In the genomic region with DNA sequence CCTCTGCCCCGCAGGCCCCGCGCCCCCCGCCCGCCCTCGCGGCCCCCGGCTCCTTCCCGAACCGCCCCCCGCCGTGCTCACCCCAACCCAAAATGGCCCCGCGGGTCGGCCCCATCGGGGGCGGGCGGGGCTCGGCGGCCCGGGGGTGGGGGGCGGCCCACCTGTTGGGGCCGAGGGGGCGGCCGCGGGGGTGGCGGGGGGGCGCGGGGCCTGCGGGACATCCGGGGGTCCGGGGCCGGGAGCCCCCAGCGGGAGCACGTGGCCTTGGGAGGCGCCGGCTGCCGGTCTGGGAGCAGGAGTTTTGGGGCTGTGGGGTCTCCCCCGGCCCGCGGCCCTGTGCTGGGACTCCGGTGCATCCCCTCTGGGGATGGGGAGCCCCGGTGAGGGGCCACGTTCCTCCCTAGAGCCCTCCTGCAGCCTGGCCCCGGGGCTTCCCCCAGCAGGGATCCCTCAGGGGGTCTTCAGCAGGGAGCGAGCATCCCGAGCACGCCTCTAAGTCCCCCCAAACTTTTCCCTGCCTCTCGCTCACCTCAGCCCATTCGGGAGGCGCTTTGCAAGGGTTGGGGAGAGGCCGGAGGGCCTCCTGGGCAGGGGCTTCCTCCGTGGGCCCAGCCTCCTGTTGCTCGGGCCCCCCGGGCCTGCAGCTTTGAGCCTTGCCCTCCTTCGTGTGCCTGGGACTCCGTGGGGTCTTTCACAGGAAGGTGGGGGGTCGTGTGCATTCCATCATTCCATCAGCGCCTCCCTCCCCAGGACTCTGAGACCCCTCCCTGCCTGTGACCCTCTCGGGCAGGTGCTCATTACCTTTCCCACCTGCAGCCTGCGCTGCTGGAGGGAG, we compare ENCODE assay signal across 8 cellular contexts. TPM values are rescaled to one million over a fixed set of nuclear protein-coding genes. Genes with fewer than 3 reads are reported as not detected.
DNase-seq lines count a peak whose midpoint lies in the region; ATAC-seq, FAIRE-seq and TF ChIP-seq lines count a peak whose summit lies in the region.

No MANE protein-coding gene starts in this region.

- no peaks in the 10 kb centered on the region for H3K9me3 Mint-ChIP-seq in memory B cell

- TF ChIP-seq CTCF in AG04450 (IDR thresholded peaks at IDR 0.05; ENCODE audit: low read depth, low read length) = no peak
- no peak for TF ChIP-seq CTCF in K562 (IDR thresholded peaks at IDR 0.05 in 2 of 3, conservative IDR thresholded peaks at IDR 0.05 in 1 of 3; ENCODE audit: insufficient read depth in 2 of 3, low read depth in 1 of 3, low read length in 3 of 3)
- TF ChIP-seq CTCF in upper lobe of right lung (IDR thresholded peaks at IDR 0.05) = no peak

- 0% methylated on average over 16 of the region's 61 CpGs for WGBS in K562 (ENCODE audit: insufficient coverage, low coverage, missing lambda C conversion rate)

- H3K4me3 ChIP-seq in AG04450 (ENCODE audit: low read depth, low read length) = peak overlapping the region; percentile 80
- peak overlapping the region; percentile 71 for H3K4me3 ChIP-seq in K562
- peak overlapping the region; percentile 77 for H3K4me3 ChIP-seq in upper lobe of right lung

- H2AFZ ChIP-seq in K562 (ENCODE audit: low read depth, low read length) = no peak overlapping the region

- FAIRE-seq in K562 (lab: Jason Lieb, UNC) = no peak

- in situ Hi-C loops in K562 (cut with MboI) = no loop called here

- intact Hi-C loops in K562 (cut with micrococcal nuclease) (no loop called here), upper lobe of right lung (cut with DNase I) (no loop called here)

- CTCF ChIA-PET in AG04450 (lab: Charles Lee) (no interaction called here), K562 (lab: Yijun Ruan, JAX; ENCODE audit: low intra/inter-chr PET ratio) (no interaction called here)

- H3K4me2 ChIP-seq in K562 (ENCODE audit: insufficient read depth, low read length) = peak overlapping the region; percentile 72

- H3K79me2 ChIP-seq in K562 (ENCODE audit: control insufficient read depth, insufficient read depth, low read length) = peaks cover 55% of the 10 kb centered on the region

- H3K27me3 Mint-ChIP-seq in memory B cell = peaks cover 6% of the 10 kb centered on the region

- no TSS peak for BruUV-seq in K562 (replicated peaks; lab: Mats Ljungman, UMichigan)

- peak overlapping the region; percentile 81 to 98 for H3K9ac ChIP-seq in K562 (ENCODE audit: insufficient read depth in 1 of 2, low read depth in 2 of 2, low read length in 2 of 2)

- no peaks in the 10 kb centered on the region for H4K20me1 ChIP-seq in K562 (replicated peaks; ENCODE audit: control insufficient read depth, insufficient read depth, low read length)

- no peak for TF ChIP-seq POLR2A in K562 (conservative IDR thresholded peaks at IDR 0.05)

- H3K4me1 ChIP-seq in K562 (replicated peaks in 1 of 2; ENCODE audit: control insufficient read depth in 2 of 2, insufficient read depth in 2 of 2, low read length in 2 of 2) (peaks cover 11 to 57% of the 10 kb centered on the region in 2 experiments; a peak in 4 of 5 replicates), upper lobe of right lung (peaks cover 22% of the 10 kb centered on the region)

- TF ChIP-seq EP300 in K562 (IDR thresholded peaks at IDR 0.05; ENCODE audit: low read length) = no peak

- ATAC-seq in HG03521 (IDR thresholded peaks at IDR 0.05; ENCODE audit: unreplicated experiment) (peak; percentile 13), K562 (no peak; the same call in 2 of the 3 replicates), memory B cell (ENCODE audit: low read depth) (peak; percentile 5), upper lobe of right lung (no peak), HG02571 (IDR thresholded peaks at IDR 0.05; ENCODE audit: unreplicated experiment) (no peak)

- H3K9me1 ChIP-seq in K562 (ENCODE audit: control insufficient read depth, insufficient read depth, low read length) = peaks cover 6% of the 10 kb centered on the region

- H3K9me3 ChIP-seq in AG04450 (ENCODE audit: control insufficient read depth, insufficient read depth, low read length) (no peaks in the 10 kb centered on the region; the same call in 1 of the 2 replicates), K562 (replicated peaks; ENCODE audit: control insufficient read depth, insufficient read depth, low read depth, low read length) (no peaks in the 10 kb centered on the region), upper lobe of right lung (no peaks in the 10 kb centered on the region)

- peak overlapping the region; percentile 95 for H3K4me3 Mint-ChIP-seq in memory B cell

- no peaks in the 10 kb centered on the region for H3K36me3 Mint-ChIP-seq in memory B cell

- no peaks in the 10 kb centered on the region for H3K27me3 ChIP-seq in AG04450 (ENCODE audit: control insufficient read depth, insufficient read depth, low read length)
- H3K27me3 ChIP-seq in K562 (ENCODE audit: control insufficient read depth in 2 of 2, insufficient read depth in 2 of 2, low read length in 2 of 2) = no peaks in the 10 kb centered on the region
- no peaks in the 10 kb centered on the region for H3K27me3 ChIP-seq in upper lobe of right lung

- H3K27ac ChIP-seq in AG04450 (ENCODE audit: low read depth, low read length) (no peak overlapping the region), K562 (ENCODE audit: extremely low read depth, low read depth, low read length) (peak overlapping the region; percentile 75; the same call in 2 of the 3 replicates), upper lobe of right lung (peak overlapping the region; percentile 65)

- POLR2A ChIA-PET in AG04450 (lab: Yijun Ruan, JAX) (no interaction called here), K562 (lab: Yijun Ruan, JAX) (interaction anchor here (0.6 to 1.2 kb wide), 2 partner anchors 11 to 79 kb away, joined by 3 read pairs; no protein-coding TSS in a partner anchor)

- H3K36me3 ChIP-seq in K562 (ENCODE audit: control insufficient read depth, insufficient read depth, low read length) = peaks cover 31% of the 10 kb centered on the region; the same call in 2 of the 3 replicates
- H3K36me3 ChIP-seq in upper lobe of right lung = no peaks in the 10 kb centered on the region

- H3K27ac Mint-ChIP-seq in memory B cell = peak overlapping the region; percentile 90

- peaks cover 26% of the 10 kb centered on the region for H3K4me1 Mint-ChIP-seq in memory B cell

- DNase-seq in AG04450 (ENCODE audit: low read depth, low spot score) = no peak
- DNase-seq in K562 (ENCODE audit: extremely low read depth in 1 of 4, low spot score in 3 of 4) = peak in 3 of 4 experiments; percentile 27 to 81 (median 33)
- no peak for DNase-seq in memory B cell (ENCODE audit: low spot score in 2 of 2)
- peak; percentile 64 for DNase-seq in upper lobe of right lung
- DNase-seq in NCI-H1436 (lab: John Stamatoyannopoulos, UW) = no peak
- DNase-seq in DMS53 treated with DMSO at 0.1 percent for 48 hours (lab: John Stamatoyannopoulos, UW; ENCODE audit: unreplicated experiment) = no peak

- no peak for TF ChIP-seq RAD21 in K562 (CRISPR knock-in tag; conservative IDR thresholded peaks at IDR 0.05 in 1 of 2, IDR thresholded peaks at IDR 0.05 in 1 of 2)

RNA-seq across cellular contexts. Expression of gene MTA1, which starts 0.7 kb away (rescaled TPM):
- polyA plus RNA-seq in AG04450 (2011; rRNA removed) (36.0 and 48.0 TPM in 2 replicates), K562 (2011; rRNA removed) (47.7 and 58.6 TPM in 2 replicates), K562 (2014; fragmentation: Illumina TruSeq; extraction: Trizol) (29.5 and 45.4 TPM in 2 replicates), K562 (2014; fragmentation: Nextera tagmentation; extraction: Ambion mirVana) (under 1 TPM; 0.13 to 0.14 TPM), K562 (2014; rRNA removed) (90.0 and 103 TPM in 2 replicates)
- polyA minus RNA-seq in AG04450 (2011; rRNA and poly(A)+ RNA removed) = 43.6 and 52.1 TPM in 2 replicates
- 154 and 390 TPM in 2 replicates for total RNA-seq in K562 (2011; cell fraction: chromatin; rRNA removed; ENCODE audit: low replicate concordance)
- 257 and 271 TPM in 2 replicates for total RNA-seq in K562 (2011; cell fraction: nucleolus; rRNA removed)
- total RNA-seq in K562 (2011; cell fraction: nucleoplasm; rRNA removed) = 138 and 156 TPM in 2 replicates
- total RNA-seq in K562 (2014; rRNA removed) (48.1 and 61.0 TPM in 2 replicates), K562 (2014; rRNA removed; fragmentation: Illumina TruSeq; extraction: Trizol) (11.6 and 12.2 TPM in 2 replicates), K562 (2015; rRNA removed; fragmentation: Illumina TruSeq; extraction: Trizol) (32.3 and 33.4 TPM in 2 replicates), K562 (2021) (107 and 118 TPM in 2 replicates), upper lobe of right lung (74.8 TPM)
- polyA plus RNA-seq in K562 (2011; cell fraction: cytosol; rRNA removed) = 31.6 and 47.1 TPM in 2 replicates
- polyA plus RNA-seq in K562 (2011; cell fraction: nucleus; rRNA removed) = 383 and 622 TPM in 2 replicates
- polyA plus RNA-seq in K562 (2012) = 74.0 and 91.7 TPM in 2 replicates
- 13.9 and 22.6 TPM in 2 replicates for polyA minus RNA-seq in K562 (2011; rRNA and poly(A)+ RNA removed)
- 69.0 and 80.6 TPM in 2 replicates for polyA minus RNA-seq in K562 (2011; cell fraction: cytosol; rRNA and poly(A)+ RNA removed)
- 102 and 104 TPM in 2 replicates for polyA minus RNA-seq in K562 (2011; cell fraction: nucleus; rRNA and poly(A)+ RNA removed)

RNA-seq across cellular contexts. Expression of gene TEX22, which starts 22.0 kb away (rescaled TPM):
- 0.05 and 0.14 TPM in 2 replicates for polyA plus RNA-seq in AG04450 (2011; rRNA removed)
- 0.14 and 0.39 TPM in 2 replicates for polyA minus RNA-seq in AG04450 (2011; rRNA and poly(A)+ RNA removed)
- total RNA-seq in K562 (2011; cell fraction: chromatin; rRNA removed; ENCODE audit: low replicate concordance) = 2.3 and 5.1 TPM in 2 replicates
- 2.6 and 3.8 TPM in 2 replicates for total RNA-seq in K562 (2011; cell fraction: nucleolus; rRNA removed)
- 1.9 and 2.6 TPM in 2 replicates for total RNA-seq in K562 (2011; cell fraction: nucleoplasm; rRNA removed)
- 0.04 and 0.05 TPM in 2 replicates for total RNA-seq in K562 (2014; rRNA removed)
- total RNA-seq in K562 (2014; rRNA removed; fragmentation: Illumina TruSeq; extraction: Trizol) = 0.06 and 0.55 TPM in 2 replicates
- total RNA-seq in K562 (2015; rRNA removed; fragmentation: Illumina TruSeq; extraction: Trizol) = 0.14 and 0.45 TPM in 2 replicates
- 1.0 and 1.7 TPM in 2 replicates for total RNA-seq in K562 (2021)
- 0.31 and 0.50 TPM in 2 replicates for polyA plus RNA-seq in K562 (2011; rRNA removed)
- polyA plus RNA-seq in K562 (2011; cell fraction: cytosol; rRNA removed) = 0.22 and 0.66 TPM in 2 replicates
- polyA plus RNA-seq in K562 (2011; cell fraction: nucleus; rRNA removed) = 3.7 and 7.3 TPM in 2 replicates
- polyA plus RNA-seq in K562 (2012) = 0.14 and 0.36 TPM in 2 replicates
- polyA plus RNA-seq in K562 (2014; fragmentation: Illumina TruSeq; extraction: Trizol) = 0.04 and 0.14 TPM in 2 replicates
- not detected for polyA plus RNA-seq in K562 (2014; fragmentation: Nextera tagmentation; extraction: Ambion mirVana)
- 0.18 and 0.23 TPM in 2 replicates for polyA plus RNA-seq in K562 (2014; rRNA removed)
- polyA minus RNA-seq in K562 (2011; rRNA and poly(A)+ RNA removed) = 0.11 and 0.12 TPM in 2 replicates
- not detected in 2 replicates for polyA minus RNA-seq in K562 (2011; cell fraction: cytosol; rRNA and poly(A)+ RNA removed)
- polyA minus RNA-seq in K562 (2011; cell fraction: nucleus; rRNA and poly(A)+ RNA removed) = 0.56 and 0.94 TPM in 2 replicates
- 3.2 TPM for total RNA-seq in upper lobe of right lung

RNA-seq across cellular contexts. Expression of gene CRIP2, which starts 54.3 kb away (rescaled TPM):
- polyA plus RNA-seq in AG04450 (2011; rRNA removed) = 28.2 and 43.8 TPM in 2 replicates
- polyA minus RNA-seq in AG04450 (2011; rRNA and poly(A)+ RNA removed) = 6.6 and 9.3 TPM in 2 replicates
- 2.6 TPM in 1 of 2 replicates, not detected in the other for total RNA-seq in K562 (2011; cell fraction: chromatin; rRNA removed; ENCODE audit: low replicate concordance)
- 0.53 and 1.7 TPM in 2 replicates for total RNA-seq in K562 (2011; cell fraction: nucleolus; rRNA removed)
- 1.2 and 1.5 TPM in 2 replicates for total RNA-seq in K562 (2011; cell fraction: nucleoplasm; rRNA removed)
- total RNA-seq in K562 (2014; rRNA removed) = 1.7 and 2.0 TPM in 2 replicates
- total RNA-seq in K562 (2014; rRNA removed; fragmentation: Illumina TruSeq; extraction: Trizol) = not detected in 2 replicates
- total RNA-seq in K562 (2015; rRNA removed; fragmentation: Illumina TruSeq; extraction: Trizol) = 0.33 and 0.34 TPM in 2 replicates
- total RNA-seq in K562 (2021) = 1.2 and 1.7 TPM in 2 replicates
- 1.0 and 2.2 TPM in 2 replicates for polyA plus RNA-seq in K562 (2011; rRNA removed)
- polyA plus RNA-seq in K562 (2011; cell fraction: cytosol; rRNA removed) = 4.4 and 9.0 TPM in 2 replicates
- 4.8 and 11.0 TPM in 2 replicates for polyA plus RNA-seq in K562 (2011; cell fraction: nucleus; rRNA removed)
- polyA plus RNA-seq in K562 (2012) = 1.4 and 1.9 TPM in 2 replicates
- polyA plus RNA-seq in K562 (2014; fragmentation: Illumina TruSeq; extraction: Trizol) = 0.18 and 0.51 TPM in 2 replicates
- polyA plus RNA-seq in K562 (2014; fragmentation: Nextera tagmentation; extraction: Ambion mirVana) = under 1 TPM; 0.25 to 0.27 TPM
- 0.16 and 1.2 TPM in 2 replicates for polyA plus RNA-seq in K562 (2014; rRNA removed)
- polyA minus RNA-seq in K562 (2011; rRNA and poly(A)+ RNA removed) = 0.39 TPM in 1 of 2 replicates, not detected in the other
- 1.2 and 2.0 TPM in 2 replicates for polyA minus RNA-seq in K562 (2011; cell fraction: cytosol; rRNA and poly(A)+ RNA removed)
- polyA minus RNA-seq in K562 (2011; cell fraction: nucleus; rRNA and poly(A)+ RNA removed) = 0.67 and 0.94 TPM in 2 replicates
- 191 TPM for total RNA-seq in upper lobe of right lung

Comparison
In these comparisons a context has a peak if more than half of its experiments do, and no peak if none do; other contexts are left out.
1. DNase-seq: peak in K562 (3 of 4) and upper lobe of right lung (single experiment); none in AG04450 (single experiment), memory B cell (0 of 2), NCI-H1436 (single experiment) and DMS53 treated with DMSO at 0.1 percent for 48 hours (single experiment).
2. ATAC-seq: peak in HG03521 (single experiment) and memory B cell (single experiment); none in K562 (single experiment), upper lobe of right lung (single experiment) and HG02571 (single experiment).
3. RNA of gene CRIP2, which starts 54.3 kb away (total RNA-seq): 191 TPM in upper lobe of right lung (single experiment); 0.33 to 2.6 TPM in K562; every median in the first group is over 10 times any median in the second.
4. Peak in every context shown above with its lines, with median percentiles within 50 percentile points of each other: H3K4me3 ChIP-seq.